8 cellular contexts compared by ENCODE assay signal in genomic region chr4:105060628-105061027, GRCh38.
A peak's percentile ranks its signal among the peaks of the same experiment; 100 is the strongest.
DNase-seq lines count a peak whose midpoint lies in the region; ATAC-seq lines count a peak whose summit lies in the region.

No MANE protein-coding gene starts in this region.

- DNase-seq in A172 (ENCODE audit: low spot score) (peak; percentile 42), GM19238 (ENCODE audit: insufficient read length, low spot score) (peak; percentile 23), T-cell (no peak), kidney glomerular epithelial cell (lab: John Stamatoyannopoulos, UW) (peak; percentile 21), occipital lobe (lab: John Stamatoyannopoulos, UW) (no peak), SK-N-DZ (ENCODE audit: low spot score) (no peak)
- no peak for DNase-seq in stimulated activated naive CD4-positive, alpha-beta T cell (lab: John Stamatoyannopoulos, UW)

- CTCF ChIA-PET in T-cell (lab: Charles Lee) = no interaction called here

- H3K9me3 Mint-ChIP-seq in T-cell = no peaks in the 10 kb centered on the region

- peaks cover 10 to 25% (median 20%) of the 10 kb centered on the region in 3 donors for H3K4me1 Mint-ChIP-seq in T-cell

- H3K36me3 Mint-ChIP-seq in T-cell = no peaks in the 10 kb centered on the region

- POLR2A ChIA-PET in T-cell (lab: Charles Lee) = no interaction called here

- no peak overlapping the region for H3K4me3 Mint-ChIP-seq in T-cell

- ATAC-seq in HG03135 (IDR thresholded peaks at IDR 0.05; ENCODE audit: unreplicated experiment) (peak; percentile 91), T-cell (replicated peaks in 1 of 4) (peak in 3 of 4 experiments; percentile 20 to 51 (median 25))

- no peaks in the 10 kb centered on the region for H3K27me3 Mint-ChIP-seq in T-cell

- H3K27ac Mint-ChIP-seq in T-cell = no peak overlapping the region

Comparison
In these comparisons a context has a peak if more than half of its experiments do, and no peak if none do; other contexts are left out.
1. DNase-seq: peak in A172 (single experiment), GM19238 (single experiment) and kidney glomerular epithelial cell (single experiment); none in T-cell (0 of 34), stimulated activated naive CD4-positive, alpha-beta T cell (0 of 6), occipital lobe (single experiment) and SK-N-DZ (single experiment).